Comparison of ENCODE assay signal across 1 cellular context in genomic region chr3:71398157-71398836, GRCh38.
TF ChIP-seq lines count a peak whose summit lies in the region.

No MANE protein-coding gene starts in this region.

TF ChIP-seq in SK-N-SH treated with all-trans-retinoic acid at 6 μM for 48 hours, 23 proteins besides CTCF, POLR2A, EP300 and RAD21 (continued from another document):
- peak; percentile 74; the same call in 1 of the 2 replicates for TF ChIP-seq TSHZ2 (CRISPR knock-in tag; IDR thresholded peaks at IDR 0.05)
- TF ChIP-seq CSDC2 (CRISPR knock-in tag; IDR thresholded peaks at IDR 0.05): no peak
- no peak for TF ChIP-seq ARNTL (CRISPR knock-in tag; IDR thresholded peaks at IDR 0.05; ENCODE audit: borderline replicate concordance, low read depth)
- TF ChIP-seq TCF4 (CRISPR knock-in tag; IDR thresholded peaks at IDR 0.05; ENCODE audit: borderline replicate concordance): peak; percentile 79
- TF ChIP-seq PATZ1 (CRISPR knock-in tag; IDR thresholded peaks at IDR 0.05; ENCODE audit: borderline replicate concordance): no peak
- no peak for TF ChIP-seq ZNF70 (CRISPR knock-in tag; IDR thresholded peaks at IDR 0.05)
- TF ChIP-seq PPARA (CRISPR knock-in tag; IDR thresholded peaks at IDR 0.05; ENCODE audit: borderline replicate concordance): no peak
- TF ChIP-seq SNAI2 (CRISPR knock-in tag; IDR thresholded peaks at IDR 0.05): peak; percentile 22; the same call in 1 of the 2 replicates
- no peak for TF ChIP-seq ZFP3 (CRISPR knock-in tag; IDR thresholded peaks at IDR 0.05)
- no peak for TF ChIP-seq RARB (CRISPR knock-in tag; IDR thresholded peaks at IDR 0.05)
- no peak; the same call in 1 of the 2 replicates for TF ChIP-seq ESRRG (CRISPR knock-in tag; IDR thresholded peaks at IDR 0.05)
- peak; percentile 92 for TF ChIP-seq ISL1 (CRISPR knock-in tag; IDR thresholded peaks at IDR 0.05)
- TF ChIP-seq CREB5 (CRISPR knock-in tag; IDR thresholded peaks at IDR 0.05; ENCODE audit: low read depth): peak; percentile 36; the same call in 1 of the 2 replicates
- TF ChIP-seq ZNF8 (CRISPR knock-in tag; IDR thresholded peaks at IDR 0.05): no peak
- TF ChIP-seq ZNF565 (CRISPR knock-in tag; conservative IDR thresholded peaks at IDR 0.05; ENCODE audit: low read depth): no peak
- TF ChIP-seq TOX (CRISPR knock-in tag; IDR thresholded peaks at IDR 0.05; ENCODE audit: borderline replicate concordance): no peak
- TF ChIP-seq ZC3H10 (CRISPR knock-in tag; IDR thresholded peaks at IDR 0.05): no peak
- TF ChIP-seq OSR1 (CRISPR knock-in tag; IDR thresholded peaks at IDR 0.05): no peak
